In the genomic region with DNA sequence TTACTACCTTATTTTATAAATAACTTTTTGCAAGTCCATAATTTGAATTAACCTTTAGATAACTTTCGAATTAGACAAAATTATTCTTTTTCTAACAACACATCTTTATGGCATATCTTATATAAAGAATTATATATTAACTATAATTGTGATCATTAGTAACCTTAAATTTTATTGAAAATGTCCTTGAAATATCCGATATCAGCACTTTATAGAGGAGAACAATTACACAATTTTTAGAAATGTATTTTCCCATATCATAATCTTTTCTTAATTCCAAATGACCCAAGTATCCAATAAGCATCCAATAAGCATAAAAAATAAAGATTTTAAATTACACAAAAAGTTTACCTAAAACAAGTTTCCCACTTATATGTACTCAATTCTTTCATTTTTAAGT, we compare ENCODE assay signal across 15 cellular contexts. TPM values are rescaled to one million over a fixed set of nuclear protein-coding genes. Genes with fewer than 3 reads are reported as not detected.
DNase-seq lines count a peak whose midpoint lies in the region; ATAC-seq, FAIRE-seq and TF ChIP-seq lines count a peak whose summit lies in the region.
"Had no signal": no experiment of that assay in that cellular context is flagged by ENCODE, and none has a peak within 500 bp of the region (broad histone marks: within the 10 kb centered on the region; RNA-seq: fewer than 3 reads in every experiment).

No MANE protein-coding gene starts in this region.

- H4K8ac ChIP-seq in IMR-90 (ENCODE audit: low read depth in 2 of 2, low read length in 2 of 2) = no peak overlapping the region

- no peak for TF ChIP-seq CTCF in IMR-90 (conservative IDR thresholded peaks at IDR 0.05; ENCODE audit: low read depth, low read length)
- no peak for TF ChIP-seq CTCF in K562 (IDR thresholded peaks at IDR 0.05 in 2 of 3, conservative IDR thresholded peaks at IDR 0.05 in 1 of 3; ENCODE audit: insufficient read depth in 2 of 3, low read depth in 1 of 3, low read length in 3 of 3)
- TF ChIP-seq CTCF in kidney (IDR thresholded peaks at IDR 0.05; ENCODE audit: borderline replicate concordance, extremely low read depth, insufficient read depth) = no peak

- H2BK20ac ChIP-seq in IMR-90 (ENCODE audit: low read depth, low read length) = no peak overlapping the region

- no peak overlapping the region for H3K18ac ChIP-seq in IMR-90 (ENCODE audit: low read depth, low read length)

- in situ Hi-C loops in IMR-90 (cut with MboI; ENCODE audit: low sequenced_read_pairs) (no loop called here), K562 (cut with MboI) (no loop called here)

- H2BK5ac ChIP-seq in IMR-90 (ENCODE audit: low read depth, low read length, poor library complexity, severe bottlenecking) = no peak overlapping the region

- no peak for TF ChIP-seq RAD21 in IMR-90 (IDR thresholded peaks at IDR 0.05; ENCODE audit: low read length)
- TF ChIP-seq RAD21 in K562 (CRISPR knock-in tag; conservative IDR thresholded peaks at IDR 0.05 in 1 of 2, IDR thresholded peaks at IDR 0.05 in 1 of 2) = no peak

- H3K36me3 ChIP-seq in IMR-90 (ENCODE audit: control insufficient read depth, insufficient read depth, low read length) (no peaks in the 10 kb centered on the region), K562 (ENCODE audit: control insufficient read depth, insufficient read depth, low read length) (no peaks in the 10 kb centered on the region), kidney (ENCODE audit: control insufficient read depth in 1 of 2, insufficient read depth in 2 of 2, low read length in 2 of 2) (no peaks in the 10 kb centered on the region)

- dilution Hi-C loops in IMR-90 (cut with HindIII; ENCODE audit: low sequenced_read_pairs, unreplicated experiment) = no loop called here

- H3K9me3 ChIP-seq in IMR-90 (ENCODE audit: control insufficient read depth, insufficient read depth, low read length) (no peaks in the 10 kb centered on the region), K562 (replicated peaks; ENCODE audit: control insufficient read depth, insufficient read depth, low read depth, low read length) (no peaks in the 10 kb centered on the region; the same call in 1 of the 2 replicates), kidney (ENCODE audit: control insufficient read depth in 1 of 2, low read length in 2 of 2) (no peaks in the 10 kb centered on the region)

- H3K4me1 ChIP-seq in IMR-90 (ENCODE audit: control insufficient read depth, insufficient read depth, low read length) (peaks cover 3% of the 10 kb centered on the region; the same call in 1 of the 2 replicates), K562 (replicated peaks in 1 of 2; ENCODE audit: control insufficient read depth in 2 of 2, insufficient read depth in 2 of 2, low read length in 2 of 2) (peaks cover 0 to 10% of the 10 kb centered on the region in 2 experiments; a peak in 3 of 5 replicates), kidney (ENCODE audit: control insufficient read depth in 1 of 2, insufficient read depth in 1 of 2, low read depth in 1 of 2, low read length in 2 of 2) (no peaks in the 10 kb centered on the region)

- no CpG with 5 or more reads among the region's 2 CpGs for WGBS in IMR-90 (ENCODE audit: extremely low coverage in 2 of 2, insufficient read length in 1 of 2), 2 experiments
- WGBS in K562 (ENCODE audit: insufficient coverage, low coverage, missing lambda C conversion rate) = 65% methylated on average over 2 of the region's 2 CpGs

- BruUV-seq in IMR-90 (replicated peaks; lab: Mats Ljungman, UMichigan) (no TSS peak), K562 (replicated peaks; lab: Mats Ljungman, UMichigan) (no TSS peak)

- H3K23ac ChIP-seq in IMR-90 (ENCODE audit: low read depth, low read length) = no peak overlapping the region

- H3K79me2 ChIP-seq in K562 (ENCODE audit: control insufficient read depth, insufficient read depth, low read length) = no peaks in the 10 kb centered on the region

- no peak overlapping the region for H2AK5ac ChIP-seq in IMR-90 (ENCODE audit: low read depth, low read length)

- TF ChIP-seq POLR2A in IMR-90 (IDR thresholded peaks at IDR 0.05; ENCODE audit: low read depth, low read length) (no peak), K562 (conservative IDR thresholded peaks at IDR 0.05) (no peak)

- no peak overlapping the region for H3K4me2 ChIP-seq in IMR-90 (ENCODE audit: low read depth, low read length)
- H3K4me2 ChIP-seq in K562 (ENCODE audit: insufficient read depth, low read length) = no peak overlapping the region
- H3K4me2 ChIP-seq: GM23338 had no signal

- H2AFZ ChIP-seq in IMR-90 (replicated peaks; ENCODE audit: low read length, poor library complexity) (no peak overlapping the region), K562 (ENCODE audit: low read depth, low read length) (peak overlapping the region; percentile 79)
- H2AFZ ChIP-seq: GM23338 had no signal

- H3K9ac ChIP-seq in IMR-90 (ENCODE audit: low read depth, low read length) = no peak overlapping the region
- H3K9ac ChIP-seq in K562 (ENCODE audit: insufficient read depth in 1 of 2, low read depth in 2 of 2, low read length in 2 of 2) = no peak overlapping the region
- no peak overlapping the region for H3K9ac ChIP-seq in kidney (ENCODE audit: low read length in 2 of 2)

- H4K91ac ChIP-seq in IMR-90 (ENCODE audit: insufficient read depth, low read depth, low read length) = no peak overlapping the region

- H4K5ac ChIP-seq in IMR-90 (ENCODE audit: low read depth, low read length) = no peak overlapping the region

- H3K79me1 ChIP-seq in IMR-90 (ENCODE audit: low read depth in 1 of 2, low read length in 2 of 2) = no peaks in the 10 kb centered on the region

- DNase-seq in IMR-90 (no peak), K562 (ENCODE audit: extremely low read depth in 1 of 4, low spot score in 3 of 4) (no peak), kidney (no peak), DMS 273 (lab: John Stamatoyannopoulos, UW; ENCODE audit: unreplicated experiment) (no peak), DMS53 (lab: John Stamatoyannopoulos, UW) (no peak)
- DNase-seq: 8988T; C1 segment of cervical spinal cord; Calu3; CD4-positive, alpha-beta T cell; DND-41; H7 had no signal

- CTCF ChIA-PET in IMR-90 (lab: Yijun Ruan, JAX) (interaction anchor here (0.6 kb wide), 1 partner anchor 125 kb away, joined by 6 read pairs; no protein-coding TSS in a partner anchor), K562 (lab: Yijun Ruan, JAX; ENCODE audit: low intra/inter-chr PET ratio) (no interaction called here)

- no peak overlapping the region for H2BK120ac ChIP-seq in IMR-90 (ENCODE audit: low read depth, low read length)

- POLR2A ChIA-PET in IMR-90 (lab: Charles Lee; ENCODE audit: unreplicated experiment) = no interaction called here
- POLR2A ChIA-PET in K562 (lab: Yijun Ruan, JAX) = no interaction called here

- no peak overlapping the region for H3K56ac ChIP-seq in IMR-90 (ENCODE audit: extremely low read depth, insufficient read depth, low read length)

- H3K4me3 ChIP-seq in IMR-90 (ENCODE audit: insufficient read depth, low read depth, low read length) (no peak overlapping the region), K562 (no peak overlapping the region), kidney (ENCODE audit: low read length in 2 of 2) (no peak overlapping the region)
- H3K4me3 ChIP-seq: GM23338 had no signal

- ATAC-seq in IMR-90 (ENCODE audit: low read depth) (no peak), K562 (no peak), GM18519 (IDR thresholded peaks at IDR 0.05; ENCODE audit: low FRiP score, unreplicated experiment) (no peak)
- ATAC-seq: GM23338 had no signal

- H2AK9ac ChIP-seq in IMR-90 (replicated peaks; ENCODE audit: low read depth, low read length, poor library complexity) = no peak overlapping the region

- H3K27ac ChIP-seq in IMR-90 (ENCODE audit: insufficient read depth, low read length) = no peak overlapping the region
- H3K27ac ChIP-seq in K562 (ENCODE audit: extremely low read depth, low read depth, low read length) = no peak overlapping the region
- no peak overlapping the region for H3K27ac ChIP-seq in kidney (ENCODE audit: low read depth in 2 of 2, low read length in 2 of 2)

- H2BK15ac ChIP-seq in IMR-90 (ENCODE audit: low read depth, low read length) = no peak overlapping the region

- intact Hi-C loops in IMR-90 (cut with micrococcal nuclease) = no loop called here
- intact Hi-C loops in K562 (cut with micrococcal nuclease) = loop anchor here (10.0 kb wide), 1 partner anchor 87 kb away; no protein-coding TSS in a partner anchor
- intact Hi-C loops in kidney (cut with DNase I) = no loop called here

- no peaks in the 10 kb centered on the region for H3K9me1 ChIP-seq in IMR-90 (ENCODE audit: insufficient read depth, low read length)
- no peaks in the 10 kb centered on the region for H3K9me1 ChIP-seq in K562 (ENCODE audit: control insufficient read depth, insufficient read depth, low read length)

- no peaks in the 10 kb centered on the region; the same call in 1 of the 2 replicates for H3K27me3 ChIP-seq in IMR-90 (ENCODE audit: control insufficient read depth, insufficient read depth, low read length)
- no peaks in the 10 kb centered on the region for H3K27me3 ChIP-seq in K562 (ENCODE audit: control insufficient read depth in 2 of 2, insufficient read depth in 2 of 2, low read length in 2 of 2)

- TF ChIP-seq EP300 in K562 (IDR thresholded peaks at IDR 0.05; ENCODE audit: low read length) = no peak

- H3K14ac ChIP-seq in IMR-90 (replicated peaks; ENCODE audit: low read depth, low read length) = no peak overlapping the region

- H3K4ac ChIP-seq in IMR-90 (ENCODE audit: low read depth, low read length) = no peak overlapping the region

- FAIRE-seq in A204.1 (lab: Jason Lieb, UNC) = peak; percentile 79
- FAIRE-seq in K562 (lab: Jason Lieb, UNC) = no peak
- FAIRE-seq in kidney (lab: Jason Lieb, UNC) = peak; percentile 13
- FAIRE-seq: GM18507 had no signal

- no peaks in the 10 kb centered on the region for H4K20me1 ChIP-seq in IMR-90 (ENCODE audit: insufficient read depth, low read length)
- H4K20me1 ChIP-seq in K562 (replicated peaks; ENCODE audit: control insufficient read depth, insufficient read depth, low read length) = no peaks in the 10 kb centered on the region

RNA-seq across cellular contexts. Expression of gene GCC2, which starts 7.3 kb away (rescaled TPM):
- 8.6 and 16.7 TPM in 2 replicates for total RNA-seq in IMR-90 (2012; rRNA removed)
- polyA plus RNA-seq in IMR-90 (2012; rRNA removed) = 4.9 and 6.4 TPM in 2 replicates
- 0.88 and 0.95 TPM in 2 replicates for polyA plus RNA-seq in IMR-90 (2012; cell fraction: cytosol; rRNA removed)
- polyA plus RNA-seq in IMR-90 (2012; cell fraction: nucleus; rRNA removed; ENCODE audit: low replicate concordance) = 1.1 and 13.4 TPM in 2 replicates
- 21.1 and 144 TPM in 2 replicates for total RNA-seq in K562 (2011; cell fraction: chromatin; rRNA removed; ENCODE audit: low replicate concordance)
- 11.8 and 15.8 TPM in 2 replicates for total RNA-seq in K562 (2011; cell fraction: nucleolus; rRNA removed)
- 42.5 and 74.7 TPM in 2 replicates for total RNA-seq in K562 (2011; cell fraction: nucleoplasm; rRNA removed)
- 11.0 and 15.5 TPM in 2 replicates for total RNA-seq in K562 (2014; rRNA removed)
- total RNA-seq in K562 (2014; rRNA removed; fragmentation: Illumina TruSeq; extraction: Trizol) = 35.7 and 46.1 TPM in 2 replicates
- total RNA-seq in K562 (2015; rRNA removed; fragmentation: Illumina TruSeq; extraction: Trizol) = 20.1 and 24.4 TPM in 2 replicates
- total RNA-seq in K562 (2021) = 23.5 and 26.4 TPM in 2 replicates
- 16.0 and 19.9 TPM in 2 replicates for polyA plus RNA-seq in K562 (2011; rRNA removed)
- polyA plus RNA-seq in K562 (2011; cell fraction: cytosol; rRNA removed) = 1.7 and 5.0 TPM in 2 replicates
- polyA plus RNA-seq in K562 (2011; cell fraction: nucleus; rRNA removed) = 11.7 and 14.6 TPM in 2 replicates
- 14.8 and 22.7 TPM in 2 replicates for polyA plus RNA-seq in K562 (2012)
- polyA plus RNA-seq in K562 (2014; fragmentation: Illumina TruSeq; extraction: Trizol) = 23.6 and 29.5 TPM in 2 replicates
- 10 to 100 TPM; 11.4 to 19.5 TPM for polyA plus RNA-seq in K562 (2014; fragmentation: Nextera tagmentation; extraction: Ambion mirVana)
- 11.7 and 19.3 TPM in 2 replicates for polyA plus RNA-seq in K562 (2014; rRNA removed)
- 31.6 and 46.0 TPM in 2 replicates for polyA minus RNA-seq in K562 (2011; rRNA and poly(A)+ RNA removed)
- polyA minus RNA-seq in K562 (2011; cell fraction: cytosol; rRNA and poly(A)+ RNA removed) = 10.2 and 11.3 TPM in 2 replicates
- 23.0 and 38.0 TPM in 2 replicates for polyA minus RNA-seq in K562 (2011; cell fraction: nucleus; rRNA and poly(A)+ RNA removed)
- total RNA-seq in kidney = 74.5 TPM
- 9.5 TPM for polyA plus RNA-seq in kidney (ENCODE audit: insufficient read depth, low read depth, low replicate concordance)
